Comparison of ENCODE assay signal across 15 cellular contexts in genomic region chr21:17746920-17747319, GRCh38.
DNase-seq lines count a peak whose midpoint lies in the region; ATAC-seq and TF ChIP-seq lines count a peak whose summit lies in the region.
"Had no signal": no experiment of that assay in that cellular context is flagged by ENCODE, and none has a peak within 500 bp of the region (broad histone marks: within the 10 kb centered on the region; RNA-seq: fewer than 3 reads in every experiment).

No MANE protein-coding gene starts in this region.

- POLR2A ChIA-PET in activated CD4-positive, alpha-beta T cell treated with anti-CD3 and anti-CD28 coated beads for 36 hours (lab: Charles Lee): no interaction called here

- intact Hi-C loops in activated CD4-positive, alpha-beta T cell treated with anti-CD3 and anti-CD28 coated beads for 36 hours (cut with DNase I, micrococcal nuclease): no loop called here

- no peak overlapping the region for H3K4me3 ChIP-seq in H7 (ENCODE audit: insufficient read depth, low read depth, low read length)
- H3K4me3 ChIP-seq: BLaER1, GM23248 had no signal

- H3K9me3 ChIP-seq in T-helper 17 cell (ENCODE audit: control insufficient read depth, low read length, poor library complexity, severe bottlenecking): no peaks in the 10 kb centered on the region

- peak; percentile 39 for ATAC-seq in activated CD4-positive, alpha-beta T cell treated with anti-CD3 and anti-CD28 coated beads for 36 hours
- ATAC-seq in activated T-cell treated with anti-CD3 and anti-CD28 coated beads, Interleukin-2, amount 50 U/mL, for 72 hours (replicated peaks in 1 of 2): peak; percentile 49 to 50
- ATAC-seq in T-helper 17 cell: peak; percentile 27
- peak; percentile 38 to 45 for ATAC-seq in stimulated activated naive B cell treated with anti-CD40 and anti-IgM and Interleukin-4, amounts not matched to agents 10 μg/mL and 1 μg/mL and 100 μg/mL, for 72 hours (replicated peaks)
- no peak for ATAC-seq in GM18505 (IDR thresholded peaks at IDR 0.05; ENCODE audit: unreplicated experiment)

- H3K9me3 Mint-ChIP-seq in activated CD4-positive, alpha-beta T cell treated with anti-CD3 and anti-CD28 coated beads for 36 hours (ENCODE audit: low read depth): peaks cover 6% of the 10 kb centered on the region
- H3K9me3 Mint-ChIP-seq in activated T-cell treated with anti-CD3 and anti-CD28 coated beads, Interleukin-2, amount 50 U/mL, for 72 hours: peaks cover 2 to 3% of the 10 kb centered on the region in 2 donors
- peaks cover 4 to 7% of the 10 kb centered on the region in 2 donors for H3K9me3 Mint-ChIP-seq in stimulated activated naive B cell treated with anti-CD40 and anti-IgM and Interleukin-4, amounts not matched to agents 10 μg/mL and 1 μg/mL and 100 μg/mL, for 72 hours

- no peak for TF ChIP-seq POLR2A in GM18505 (IDR thresholded peaks at IDR 0.05; ENCODE audit: borderline replicate concordance, extremely low read depth, insufficient read depth, insufficient read length)

- H3K4me1 Mint-ChIP-seq in activated CD4-positive, alpha-beta T cell treated with anti-CD3 and anti-CD28 coated beads for 36 hours: peaks cover 11% of the 10 kb centered on the region
- H3K4me1 Mint-ChIP-seq in activated T-cell treated with anti-CD3 and anti-CD28 coated beads, Interleukin-2, amount 50 U/mL, for 72 hours (ENCODE audit: low read depth): peaks cover 13% of the 10 kb centered on the region
- peaks cover 6% of the 10 kb centered on the region for H3K4me1 Mint-ChIP-seq in T-helper 17 cell
- H3K4me1 Mint-ChIP-seq in stimulated activated naive B cell treated with anti-CD40 and anti-IgM and Interleukin-4, amounts not matched to agents 10 μg/mL and 1 μg/mL and 100 μg/mL, for 72 hours: peaks cover 0 to 2% of the 10 kb centered on the region in 2 donors

- no peaks in the 10 kb centered on the region for H3K36me3 Mint-ChIP-seq in activated CD4-positive, alpha-beta T cell treated with anti-CD3 and anti-CD28 coated beads for 36 hours (ENCODE audit: low read depth)
- H3K36me3 Mint-ChIP-seq in activated T-cell treated with anti-CD3 and anti-CD28 coated beads, Interleukin-2, amount 50 U/mL, for 72 hours (ENCODE audit: insufficient read depth in 2 of 2): peaks cover 0 to 5% of the 10 kb centered on the region in 2 donors
- H3K36me3 Mint-ChIP-seq in T-helper 17 cell (ENCODE audit: low read depth): no peaks in the 10 kb centered on the region
- H3K36me3 Mint-ChIP-seq in stimulated activated naive B cell treated with anti-CD40 and anti-IgM and Interleukin-4, amounts not matched to agents 10 μg/mL and 1 μg/mL and 100 μg/mL, for 72 hours: peaks cover 0 to 3% of the 10 kb centered on the region in 2 donors
- H3K36me3 Mint-ChIP-seq: CD14-positive monocyte had no signal

- no peaks in the 10 kb centered on the region for H3K36me3 ChIP-seq in H7 (replicated peaks; ENCODE audit: control insufficient read depth, insufficient read depth, low read length)
- H3K36me3 ChIP-seq: BLaER1 had no signal

- H3K27ac Mint-ChIP-seq in activated CD4-positive, alpha-beta T cell treated with anti-CD3 and anti-CD28 coated beads for 36 hours: no peak overlapping the region
- H3K27ac Mint-ChIP-seq in activated T-cell treated with anti-CD3 and anti-CD28 coated beads, Interleukin-2, amount 50 U/mL, for 72 hours: no peak overlapping the region
- H3K27ac Mint-ChIP-seq in T-helper 17 cell: peak overlapping the region; percentile 74
- H3K27ac Mint-ChIP-seq in stimulated activated naive B cell treated with anti-CD40 and anti-IgM and Interleukin-4, amounts not matched to agents 10 μg/mL and 1 μg/mL and 100 μg/mL, for 72 hours: no peak overlapping the region

- H3K4me3 Mint-ChIP-seq in activated CD4-positive, alpha-beta T cell treated with anti-CD3 and anti-CD28 coated beads for 36 hours: no peak overlapping the region
- no peak overlapping the region for H3K4me3 Mint-ChIP-seq in activated T-cell treated with anti-CD3 and anti-CD28 coated beads, Interleukin-2, amount 50 U/mL, for 72 hours
- no peak overlapping the region for H3K4me3 Mint-ChIP-seq in T-helper 17 cell
- no peak overlapping the region for H3K4me3 Mint-ChIP-seq in stimulated activated naive B cell treated with anti-CD40 and anti-IgM and Interleukin-4, amounts not matched to agents 10 μg/mL and 1 μg/mL and 100 μg/mL, for 72 hours
- H3K4me3 Mint-ChIP-seq: CD14-positive monocyte; CD4-positive, alpha-beta memory T cell had no signal

- no peak for DNase-seq in activated CD4-positive, alpha-beta T cell treated with anti-CD3 and anti-CD28 coated beads for 36 hours
- no peak for DNase-seq in activated CD4-positive, alpha-beta T cell treated with anti-CD3 and anti-CD28 coated beads, Interleukin-2, amount 50 U/mL, for 4 hours
- DNase-seq in activated T-cell treated with anti-CD3 and anti-CD28 coated beads, Interleukin-2, amount 50 U/mL, for 72 hours: no peak
- DNase-seq in activated T-cell treated with anti-CD3 and anti-CD28 coated beads, Interleukin-2, amount 50 U/mL, for 48 hours: no peak
- DNase-seq in T-helper 17 cell (no peak), H7 (no peak)
- DNase-seq in stimulated activated naive B cell treated with anti-CD40 and anti-IgM and Interleukin-4, amounts not matched to agents 10 μg/mL and 1 μg/mL and 100 μg/mL, for 72 hours: no peak
- DNase-seq: 8988T; CD4-positive, alpha-beta memory T cell; DMS79 treated with DMSO at 0.1 percent for 48 hours; GM23248; HCEC 1CT had no signal

- no peaks in the 10 kb centered on the region for H3K27me3 ChIP-seq in H7 (ENCODE audit: control insufficient read depth, insufficient read depth, low read length)
- H3K27me3 ChIP-seq: BLaER1 had no signal

- H3K27me3 Mint-ChIP-seq in activated CD4-positive, alpha-beta T cell treated with anti-CD3 and anti-CD28 coated beads for 36 hours: no peaks in the 10 kb centered on the region
- H3K27me3 Mint-ChIP-seq in activated T-cell treated with anti-CD3 and anti-CD28 coated beads, Interleukin-2, amount 50 U/mL, for 72 hours (ENCODE audit: low read depth): no peaks in the 10 kb centered on the region
- no peaks in the 10 kb centered on the region for H3K27me3 Mint-ChIP-seq in T-helper 17 cell
- no peaks in the 10 kb centered on the region for H3K27me3 Mint-ChIP-seq in stimulated activated naive B cell treated with anti-CD40 and anti-IgM and Interleukin-4, amounts not matched to agents 10 μg/mL and 1 μg/mL and 100 μg/mL, for 72 hours
- H3K27me3 Mint-ChIP-seq: CD4-positive, alpha-beta memory T cell had no signal

- CTCF ChIA-PET in activated CD4-positive, alpha-beta T cell treated with anti-CD3 and anti-CD28 coated beads for 36 hours (lab: Charles Lee): interaction anchor here (0.7 kb wide), 1 partner anchor 177 kb away, joined by 4 read pairs; no protein-coding TSS in a partner anchor
